19 cellular contexts compared by ENCODE assay signal in the genomic region with DNA sequence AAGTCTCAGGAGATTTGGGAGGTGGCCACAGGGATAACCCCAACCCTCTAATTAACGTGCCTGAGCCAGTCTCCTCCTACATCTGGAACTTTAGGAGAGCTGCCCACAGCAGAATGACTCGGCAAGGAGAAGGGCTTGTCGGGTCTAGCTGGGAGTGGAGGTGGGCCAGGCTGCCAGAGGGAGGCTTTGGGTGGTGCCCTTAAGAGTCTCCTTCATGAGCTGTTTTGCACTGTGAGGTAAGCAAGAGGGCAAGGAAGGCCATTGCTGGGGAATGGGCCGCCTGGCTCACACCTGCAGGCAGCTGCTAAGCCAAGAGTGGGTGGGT. TPM values are rescaled to one million over a fixed set of nuclear protein-coding genes. Genes with fewer than 3 reads are reported as not detected.
DNase-seq lines count a peak whose midpoint lies in the region; ATAC-seq and TF ChIP-seq lines count a peak whose summit lies in the region.
"Had no signal": no experiment of that assay in that cellular context is flagged by ENCODE, and none has a peak within 500 bp of the region (broad histone marks: within the 10 kb centered on the region; RNA-seq: fewer than 3 reads in every experiment).

No MANE protein-coding gene starts in this region.

- H3K27me3 ChIP-seq in MG63 (no peaks in the 10 kb centered on the region; the same call in 1 of the 2 replicates), endodermal cell (ENCODE audit: control insufficient read depth, insufficient read depth, low read length, poor library complexity, severe bottlenecking) (no peaks in the 10 kb centered on the region), heart left ventricle (peaks cover 0 to 5% (median 0%) of the 10 kb centered on the region in 9 donors)
- H3K27me3 ChIP-seq: ascending aorta had no signal

- peaks cover 17% of the 10 kb centered on the region for H3K4me1 ChIP-seq in endodermal cell (ENCODE audit: control insufficient read depth, insufficient read depth, low read length)
- H3K4me1 ChIP-seq in heart left ventricle: peaks cover 4 to 35% (median 27%) of the 10 kb centered on the region in 12 donors

- ATAC-seq in GM21528 (IDR thresholded peaks at IDR 0.05; ENCODE audit: low FRiP score, unreplicated experiment) (no peak), Right ventricle myocardium superior (ENCODE audit: poor library complexity) (no peak), HG03039 (IDR thresholded peaks at IDR 0.05; ENCODE audit: unreplicated experiment) (no peak), heart left ventricle (no peak)
- ATAC-seq: Right ventricle myocardium inferior had no signal

- H3K4me3 Mint-ChIP-seq in endodermal cell (no peak overlapping the region), progenitor cell of endocrine pancreas (ENCODE audit: low read depth) (no peak overlapping the region)
- H3K4me3 Mint-ChIP-seq: dendritic cell treated with granulocyte-macrophage colony-stimulating factor and Interleukin-4, amounts not matched to agents 40 ng/mL and 50 ng/mL, for 4 days had no signal

- H3K4me3 ChIP-seq in MG63 (peak overlapping the region; percentile 5; the same call in 1 of the 2 replicates), endodermal cell (ENCODE audit: low read length) (no peak overlapping the region), heart left ventricle (no peak overlapping the region)
- H3K4me3 ChIP-seq: ascending aorta had no signal

- H3K4me1 Mint-ChIP-seq in endodermal cell (peaks cover 39% of the 10 kb centered on the region), progenitor cell of endocrine pancreas (ENCODE audit: low read depth) (peaks cover 17% of the 10 kb centered on the region)

- no peak for TF ChIP-seq CTCF in endodermal cell (conservative IDR thresholded peaks at IDR 0.05)
- no peak for TF ChIP-seq CTCF in progenitor cell of endocrine pancreas (IDR thresholded peaks at IDR 0.05; ENCODE audit: unreplicated experiment)
- TF ChIP-seq CTCF in heart left ventricle (IDR thresholded peaks at IDR 0.05): no peak

- H3K27ac ChIP-seq in endodermal cell (ENCODE audit: low read depth, low read length): no peak overlapping the region
- H3K27ac ChIP-seq in heart left ventricle: no peak overlapping the region
- H3K27ac ChIP-seq: ascending aorta, KMS-11 had no signal

- intact Hi-C loops in Right ventricle myocardium superior (cut with DNase I) (loop anchor here (5.0 kb wide), 1 partner anchor 50 kb away; no protein-coding TSS in a partner anchor), heart left ventricle (cut with DNase I) (no loop called here)

- H3K27me3 Mint-ChIP-seq in endodermal cell (ENCODE audit: insufficient read depth) (peaks cover 12% of the 10 kb centered on the region), progenitor cell of endocrine pancreas (peaks cover 9% of the 10 kb centered on the region)

- H3K36me3 Mint-ChIP-seq in endodermal cell (ENCODE audit: low read depth): no peaks in the 10 kb centered on the region
- no peaks in the 10 kb centered on the region for H3K36me3 Mint-ChIP-seq in progenitor cell of endocrine pancreas (ENCODE audit: insufficient read depth)

- DNase-seq in Caki2 (ENCODE audit: low read depth) (peak; percentile 69), MG63 (peak; percentile 85), endodermal cell (peak; percentile 74), progenitor cell of endocrine pancreas (ENCODE audit: low spot score, unreplicated experiment) (no peak), Right ventricle myocardium superior (no peak), heart left ventricle (no peak)
- DNase-seq: activated CD4-positive, alpha-beta T cell treated with anti-CD3 and anti-CD28 coated beads, Interleukin-2, amount 50 U/mL, for 4 hours; CD4-positive, alpha-beta memory T cell; NCI-H146; NCI-H526; stimulated activated CD4-positive, alpha-beta T cell treated with anti-CD3 and anti-CD28 coated beads, Interleukin-2, amount 100 ng/mL, for 48 hours; T-helper 9 cell had no signal

- in situ Hi-C loops in Caki2 (cut with HindIII; ENCODE audit: low pct_unique_long_range_greater_than_20kb, low sequenced_read_pairs): no loop called here

- no peaks in the 10 kb centered on the region for H3K9me3 ChIP-seq in MG63
- H3K9me3 ChIP-seq in endodermal cell (ENCODE audit: control insufficient read depth, low read length): no peaks in the 10 kb centered on the region
- H3K9me3 ChIP-seq in heart left ventricle: no peaks in the 10 kb centered on the region
- H3K9me3 ChIP-seq: ascending aorta had no signal

- no peak overlapping the region for H3K9ac ChIP-seq in endodermal cell (ENCODE audit: extremely low read depth, low read length, poor library complexity, severe bottlenecking)
- H3K9ac ChIP-seq: KMS-11 had no signal

- H3K9me3 Mint-ChIP-seq in endodermal cell: no peaks in the 10 kb centered on the region
- no peaks in the 10 kb centered on the region for H3K9me3 Mint-ChIP-seq in progenitor cell of endocrine pancreas (ENCODE audit: low read depth)
- H3K9me3 Mint-ChIP-seq: activated T-helper 2 cell treated with anti-CD3 and anti-CD28 coated beads, Interferon-gamma antibody, Interleukin-2, Interleukin-4, amounts not matched to agents 10 μg/mL and 5 μg/mL and 100 μg/mL, durations not matched to agents 14 hours and 24 hours and 36 hours; CD4-positive, alpha-beta memory T cell; dendritic cell treated with granulocyte-macrophage colony-stimulating factor and Interleukin-4, amounts not matched to agents 40 ng/mL and 50 ng/mL, for 4 days had no signal

- TF ChIP-seq POLR2A in heart left ventricle (IDR thresholded peaks at IDR 0.05): no peak

- H3K36me3 ChIP-seq in MG63: no peaks in the 10 kb centered on the region
- no peaks in the 10 kb centered on the region for H3K36me3 ChIP-seq in endodermal cell (ENCODE audit: control insufficient read depth, insufficient read depth, low read length)
- H3K36me3 ChIP-seq in heart left ventricle: no peaks in the 10 kb centered on the region
- H3K36me3 ChIP-seq: ascending aorta had no signal

- H3K27ac Mint-ChIP-seq in endodermal cell (peak overlapping the region; percentile 48), progenitor cell of endocrine pancreas (peak overlapping the region; percentile 67)
- H3K27ac Mint-ChIP-seq: activated T-helper 2 cell treated with anti-CD3 and anti-CD28 coated beads, Interferon-gamma antibody, Interleukin-2, Interleukin-4, amounts not matched to agents 10 μg/mL and 5 μg/mL and 100 μg/mL, durations not matched to agents 14 hours and 24 hours and 36 hours; dendritic cell treated with granulocyte-macrophage colony-stimulating factor and Interleukin-4, amounts not matched to agents 40 ng/mL and 50 ng/mL, for 4 days had no signal

- 92% methylated on average over 4 of the region's 4 CpGs; no CpG with 5 or more reads in 1 of the 2 experiments for WGBS in endodermal cell (ENCODE audit: insufficient coverage in 1 of 2, insufficient read length in 1 of 2), 2 experiments
- WGBS in heart left ventricle, 4 donors: 76 to 82% (median 79%) methylated on average over 2 to 4 of the region's 4 CpGs

RNA-seq across cellular contexts. Expression of gene TNK2, which starts 3.6 kb away (rescaled TPM):
- 10.7 and 21.2 TPM in 2 replicates for total RNA-seq in Caki2 (2014; rRNA removed; shearing (Covaris generic); ENCODE audit: low replicate concordance)
- total RNA-seq in MG63 (2014; rRNA removed; shearing (Covaris generic); ENCODE audit: low replicate concordance): 6.3 and 22.2 TPM in 2 replicates
- total RNA-seq in endodermal cell (10 to 100 TPM; 53.2 to 85.7 TPM), progenitor cell of endocrine pancreas (57.3 and 73.6 TPM in 2 replicates), Right ventricle myocardium superior (26.7 TPM), heart left ventricle (10 to 100 TPM; 13.5 to 59.7 (median 28.7) TPM)
- 34.8 TPM for polyA plus RNA-seq in endodermal cell (2013, experiment 1 of 2)
- 29.4 TPM for polyA plus RNA-seq in endodermal cell (2013, experiment 2 of 2)
- polyA plus RNA-seq in heart left ventricle: 10 to 100 TPM; 27.2 to 31.5 TPM

Comparison
In these comparisons a context has a peak if more than half of its experiments do, and no peak if none do; other contexts are left out.
1. DNase-seq: peak in Caki2 (single experiment), MG63 (single experiment) and endodermal cell (single experiment); none in progenitor cell of endocrine pancreas (single experiment), Right ventricle myocardium superior (single experiment) and heart left ventricle (0 of 5).